12 cellular contexts compared by ENCODE assay signal in genomic region chr10:6130851-6131470, GRCh38.
"Had no signal": no experiment of that assay in that cellular context is flagged by ENCODE, and none has a peak within 500 bp of the region (broad histone marks: within the 10 kb centered on the region; RNA-seq: fewer than 3 reads in every experiment).

No MANE protein-coding gene starts in this region.

- H3K27me3 ChIP-seq: neutrophil, vagina had no signal

- H3K27ac ChIP-seq: esophagus squamous epithelium, neutrophil, parathyroid adenoma, transverse colon, vagina had no signal

- H3K4me3 Mint-ChIP-seq: activated B cell treated with CpG ODN at 0.5 μM for 24 hours had no signal

- H3K9me3 Mint-ChIP-seq: activated B cell treated with CpG ODN at 0.5 μM for 24 hours; activated naive CD4-positive, alpha-beta T cell treated with anti-CD3 and anti-CD28 coated beads, Interleukin-2, amount 50 U/mL, for 24 hours; natural killer cell had no signal

- H3K4me1 ChIP-seq: parathyroid adenoma had no signal

- H3K27ac Mint-ChIP-seq: activated B cell treated with CpG ODN at 0.5 μM for 24 hours had no signal

- H3K27me3 Mint-ChIP-seq: activated naive CD4-positive, alpha-beta T cell treated with anti-CD3 and anti-CD28 coated beads, Interleukin-2, amount 50 U/mL, for 24 hours had no signal

- H3K9me3 ChIP-seq: esophagus squamous epithelium, neutrophil, transverse colon, vagina had no signal

- H3K4me3 ChIP-seq: esophagus squamous epithelium, transverse colon, vagina had no signal

- DNase-seq: activated B cell treated with CpG ODN at 0.5 μM for 24 hours; anterior cingulate cortex; effector CD8-positive, alpha-beta T cell; esophagus squamous epithelium; mesendoderm; natural killer cell; stimulated activated naive CD4-positive, alpha-beta T cell; transverse colon had no signal

- H3K79me2 ChIP-seq: parathyroid adenoma had no signal

- H3K9ac ChIP-seq: parathyroid adenoma had no signal

- H3K36me3 Mint-ChIP-seq: activated naive CD4-positive, alpha-beta T cell treated with anti-CD3 and anti-CD28 coated beads, Interleukin-2, amount 50 U/mL, for 24 hours; natural killer cell had no signal

- H2AFZ ChIP-seq: parathyroid adenoma had no signal

- H3K36me3 ChIP-seq: esophagus squamous epithelium, neutrophil, transverse colon, vagina had no signal
